Comparison of ENCODE assay signal across 11 cellular contexts in the genomic region with DNA sequence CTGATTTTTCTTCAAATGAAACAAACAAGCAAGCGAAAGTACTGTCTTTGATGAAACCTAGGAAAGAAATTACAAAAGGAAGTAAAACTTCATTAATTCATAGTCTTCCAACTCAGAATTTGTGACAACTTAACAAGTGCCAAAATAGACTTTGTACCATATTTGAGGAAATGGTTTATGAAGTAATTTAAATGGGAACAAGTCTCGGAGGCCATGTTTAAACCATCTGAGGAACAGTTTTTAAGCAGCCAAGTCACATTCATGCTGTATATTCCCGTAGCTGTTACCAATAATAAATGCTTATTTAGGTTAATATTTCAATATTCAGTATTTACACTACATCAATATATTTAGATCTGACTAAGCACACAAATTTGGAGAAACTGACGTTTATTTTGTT. TPM values are rescaled to one million over a fixed set of nuclear protein-coding genes. Genes with fewer than 3 reads are reported as not detected.
DNase-seq lines count a peak whose midpoint lies in the region; ATAC-seq and TF ChIP-seq lines count a peak whose summit lies in the region.
"Had no signal": no experiment of that assay in that cellular context is flagged by ENCODE, and none has a peak within 500 bp of the region (broad histone marks: within the 10 kb centered on the region; RNA-seq: fewer than 3 reads in every experiment).

No MANE protein-coding gene starts in this region.

- TF ChIP-seq CTCF in SU-DHL-6 (IDR thresholded peaks at IDR 0.05; ENCODE audit: insufficient read depth, low read length, poor library complexity, severe bottlenecking) (no peak), esophagus muscularis mucosa (IDR thresholded peaks at IDR 0.05) (no peak), testis (IDR thresholded peaks at IDR 0.05) (no peak)

- 74% methylated on average over 4 of the region's 4 CpGs for whole genome bisulfite sequencing in esophagus muscularis mucosa
- 44 to 54% methylated on average over 4 of the region's 4 CpGs for WGBS in testis, 2 donors

- intact Hi-C loops in esophagus muscularis mucosa (cut with DNase I) (no loop called here), testis (cut with DNase I; ENCODE audit: low total_unique reads) (no loop called here)

- H3K9me2 ChIP-seq in SU-DHL-6 (replicated peaks; ENCODE audit: insufficient read depth, low read length): no peaks in the 10 kb centered on the region

- peaks cover 40% of the 10 kb centered on the region for H3K4me1 Mint-ChIP-seq in activated naive CD4-positive, alpha-beta T cell treated with anti-CD3 and anti-CD28 coated beads, Interleukin-2, amount 10 ng/mL, durations not matched to agents 7 days and 5 days

- no peaks in the 10 kb centered on the region for H3K36me3 ChIP-seq in SU-DHL-6 (ENCODE audit: low read length)
- H3K36me3 ChIP-seq in esophagus muscularis mucosa: no peaks in the 10 kb centered on the region
- no peaks in the 10 kb centered on the region for H3K36me3 ChIP-seq in testis (ENCODE audit: low read depth, missing control alignments)

- ATAC-seq in GM18858 (IDR thresholded peaks at IDR 0.05; ENCODE audit: unreplicated experiment): no peak

- no peaks in the 10 kb centered on the region for H3K27me3 ChIP-seq in SU-DHL-6 (ENCODE audit: low read length)
- no peaks in the 10 kb centered on the region for H3K27me3 ChIP-seq in esophagus muscularis mucosa
- H3K27me3 ChIP-seq in testis: no peaks in the 10 kb centered on the region

- peak overlapping the region; percentile 98 for H3K4me2 ChIP-seq in SU-DHL-6 (ENCODE audit: low read depth, low read length, poor library complexity, severe bottlenecking)

- H3K36me3 Mint-ChIP-seq in activated naive CD4-positive, alpha-beta T cell treated with anti-CD3 and anti-CD28 coated beads, Interleukin-2, amount 10 ng/mL, durations not matched to agents 7 days and 5 days: peaks cover 45% of the 10 kb centered on the region

- peaks cover 43% of the 10 kb centered on the region for H3F3A ChIP-seq in SU-DHL-6 (ENCODE audit: insufficient read depth)

- 0 out of 2 replicates have a peak, but pooled peaks cover 4% of the 10 kb centered on the region for H4K20me1 ChIP-seq in SU-DHL-6 (ENCODE audit: low read depth, low read length)

- H3K4me1 ChIP-seq in esophagus muscularis mucosa (peaks cover 19 to 34% (median 30%) of the 10 kb centered on the region in 4 donors), testis (no peaks in the 10 kb centered on the region)

- H2AFZ ChIP-seq in SU-DHL-6 (ENCODE audit: low read depth, low read length, severe bottlenecking): peak overlapping the region; percentile 94

- no peak for TF ChIP-seq POLR2A in esophagus muscularis mucosa (IDR thresholded peaks at IDR 0.05; ENCODE audit: low read depth)
- no peak for TF ChIP-seq POLR2A in testis (IDR thresholded peaks at IDR 0.05)

- no peak for DNase-seq in activated naive CD4-positive, alpha-beta T cell treated with anti-CD3 and anti-CD28 coated beads, Interleukin-2, amount 10 ng/mL, durations not matched to agents 7 days and 5 days
- no peak for DNase-seq in activated naive CD4-positive, alpha-beta T cell (lab: John Stamatoyannopoulos, UW)
- DNase-seq in esophagus muscularis mucosa (ENCODE audit: extremely low spot score): no peak
- no peak for DNase-seq in testis
- DNase-seq in NCI-H524 treated with DMSO at 0.1 percent for 48 hours (lab: John Stamatoyannopoulos, UW): no peak
- no peak for DNase-seq in NCI-H2196 treated with DMSO at 0.1 percent for 48 hours (lab: John Stamatoyannopoulos, UW; ENCODE audit: unreplicated experiment)
- DNase-seq: cortex of kidney, NCI-H526 treated with DMSO at 0.1 percent for 48 hours had no signal

- peak overlapping the region; percentile 99 for H3K27ac Mint-ChIP-seq in activated naive CD4-positive, alpha-beta T cell treated with anti-CD3 and anti-CD28 coated beads, Interleukin-2, amount 10 ng/mL, durations not matched to agents 7 days and 5 days

- H3K9me3 ChIP-seq in SU-DHL-6 (ENCODE audit: insufficient read depth, low read length) (no peaks in the 10 kb centered on the region), esophagus muscularis mucosa (no peaks in the 10 kb centered on the region), testis (no peaks in the 10 kb centered on the region)

- CTCF ChIA-PET in activated naive CD4-positive, alpha-beta T cell treated with anti-CD3 and anti-CD28 coated beads, Interleukin-2, amount 10 ng/mL, durations not matched to agents 7 days and 5 days (lab: Charles Lee): interaction anchor here (0.8 to 1.3 kb wide), 3 partner anchors 11 to 116 kb away, joined by 4 to 5 read pairs (median 5); no protein-coding TSS in a partner anchor

- H3K27ac ChIP-seq in SU-DHL-6 (ENCODE audit: low read depth, low read length) (peak overlapping the region; percentile 96), esophagus muscularis mucosa (replicated peaks in 1 of 4) (peak overlapping the region; percentile 67 to 75 (median 71)), testis (peak overlapping the region in 1 of 2 donors; percentile 82)

- H3K79me2 ChIP-seq in SU-DHL-6 (ENCODE audit: insufficient read depth, low read length): peaks cover 42% of the 10 kb centered on the region

- peak overlapping the region; percentile 95 for H3K4me3 ChIP-seq in SU-DHL-6 (ENCODE audit: insufficient read depth, low read length, poor library complexity, severe bottlenecking)
- peak overlapping the region in 2 of 4 donors; percentile 46 to 54 for H3K4me3 ChIP-seq in esophagus muscularis mucosa
- peak overlapping the region; percentile 49 to 54 for H3K4me3 ChIP-seq in testis

- H3K27me3 Mint-ChIP-seq in activated naive CD4-positive, alpha-beta T cell treated with anti-CD3 and anti-CD28 coated beads, Interleukin-2, amount 10 ng/mL, durations not matched to agents 7 days and 5 days: no peaks in the 10 kb centered on the region

- H3K9ac ChIP-seq in SU-DHL-6 (ENCODE audit: low read length): peak overlapping the region; percentile 86

- no peak for TF ChIP-seq EP300 in esophagus muscularis mucosa (IDR thresholded peaks at IDR 0.05)

- H3K9me3 Mint-ChIP-seq in activated naive CD4-positive, alpha-beta T cell treated with anti-CD3 and anti-CD28 coated beads, Interleukin-2, amount 10 ng/mL, durations not matched to agents 7 days and 5 days: no peaks in the 10 kb centered on the region

- H3K4me3 Mint-ChIP-seq in activated naive CD4-positive, alpha-beta T cell treated with anti-CD3 and anti-CD28 coated beads, Interleukin-2, amount 10 ng/mL, durations not matched to agents 7 days and 5 days: peak overlapping the region; percentile 95

RNA-seq across cellular contexts. Expression of a gene that starts 0.8 kb away (rescaled TPM):
- total RNA-seq in esophagus muscularis mucosa: 100 to 1,000 TPM in 2 of 4 donors, 10 to 100 TPM in 2; 43.6 to 123 (median 84.5) TPM
- total RNA-seq in testis: 10 to 100 TPM; 20.2 to 28.4 TPM
- polyA plus RNA-seq in testis (ENCODE audit: insufficient read depth, low read depth, low replicate concordance): 66.3 TPM

RNA-seq across cellular contexts. Expression of a gene that starts 10.7 kb away (rescaled TPM):
- total RNA-seq in esophagus muscularis mucosa: not detected
- total RNA-seq in testis: not detected
- polyA plus RNA-seq in testis (ENCODE audit: insufficient read depth, low read depth, low replicate concordance): not detected
- total RNA-seq: H1 had no signal
- polyA plus RNA-seq: H1 had no signal

RNA-seq across cellular contexts. Expression of a gene that starts 23.8 kb away (rescaled TPM):
- total RNA-seq in esophagus muscularis mucosa (1 to 10 TPM in 1 of 4 donors, under 1 TPM in 2, not detected in 1; 0.33 to 1.0 (median 0.58) TPM), testis (under 1 TPM; 0.12 to 0.39 TPM)
- polyA plus RNA-seq in testis (ENCODE audit: insufficient read depth, low read depth, low replicate concordance): 0.34 TPM
- total RNA-seq: H1 had no signal
- polyA plus RNA-seq: H1 had no signal
